Comparison of ENCODE assay signal across 2 cellular contexts in the genomic region with DNA sequence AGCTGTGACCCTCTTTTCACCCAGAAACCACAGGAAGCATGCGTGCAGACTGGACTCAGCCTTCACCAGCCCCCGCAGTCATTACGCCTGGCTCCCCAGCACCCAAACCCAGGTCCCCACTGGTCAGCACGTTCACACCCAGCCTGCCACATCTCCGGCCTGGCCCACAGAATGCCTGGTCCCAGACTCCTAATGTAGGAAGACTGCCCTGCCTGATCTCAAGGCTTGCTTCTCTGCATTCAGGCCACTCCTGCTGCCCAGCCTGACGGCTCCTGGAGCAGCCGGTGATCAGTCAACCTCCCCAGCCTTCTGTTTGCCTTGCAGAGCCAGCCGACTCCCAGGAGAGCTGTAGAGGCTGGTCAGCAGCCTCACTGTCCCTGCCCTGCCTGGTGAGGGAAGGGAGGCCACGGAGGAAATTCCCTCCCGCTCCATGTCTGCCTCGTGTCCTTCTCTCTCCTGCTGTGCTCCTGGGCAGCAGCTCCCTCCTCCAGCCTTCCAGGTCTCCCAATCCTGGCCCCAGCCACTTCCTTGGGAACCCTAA.
TF ChIP-seq lines count a peak whose summit lies in the region.

No MANE protein-coding gene starts in this region.

TF ChIP-seq in liver, 16 proteins besides CTCF, POLR2A, EP300 and RAD21 (continued from another document):
- TF ChIP-seq ZBTB33 (IDR thresholded peaks at IDR 0.05) (no peak), JUND (IDR thresholded peaks at IDR 0.05) (no peak)

TF ChIP-seq in HepG2, 621 proteins besides CTCF, POLR2A, EP300 and RAD21 (continued from another document):
- TF ChIP-seq NPAS2 (CRISPR knock-in tag; IDR thresholded peaks at IDR 0.05; ENCODE audit: borderline replicate concordance) (no peak), ZNF431 (CRISPR knock-in tag; IDR thresholded peaks at IDR 0.05; ENCODE audit: borderline replicate concordance, low read depth) (no peak), HOXA9 (CRISPR knock-in tag; IDR thresholded peaks at IDR 0.05; ENCODE audit: borderline replicate concordance) (no peak)
